ENCODE assay signal across 19 cellular contexts in genomic region chr22:20966883-20967696, GRCh38. TPM values are rescaled to one million over a fixed set of nuclear protein-coding genes. Genes with fewer than 3 reads are reported as not detected.
DNase-seq lines count a peak whose midpoint lies in the region; ATAC-seq and TF ChIP-seq lines count a peak whose summit lies in the region.
"Had no signal": no experiment of that assay in that cellular context is flagged by ENCODE, and none has a peak within 500 bp of the region (broad histone marks: within the 10 kb centered on the region; RNA-seq: fewer than 3 reads in every experiment).

Gene AIFM3 (plus strand): TSS chr22:20967255. CDS start chr22:20967945, 690 bp downstream.

- TF ChIP-seq CTCF in OCI-LY7 (conservative IDR thresholded peaks at IDR 0.05; ENCODE audit: low read length) (no peak), adrenal gland (IDR thresholded peaks at IDR 0.05) (no peak)

- peak within 1 kb of the TSS; percentile 88 for H2BK120ac ChIP-seq in neuronal stem cell (ENCODE audit: low read depth, low read length)

- no peak within 1 kb of the TSS for H4K91ac ChIP-seq in neuronal stem cell (ENCODE audit: low read depth, low read length, poor library complexity)

- CTCF ChIA-PET in OCI-LY7 (lab: Charles Lee; ENCODE audit: unreplicated experiment), result no interaction called here
- CTCF ChIA-PET in activated CD8-positive, alpha-beta memory T cell treated with anti-CD3 and anti-CD28 coated beads, Interleukin-2, amount 10 ng/mL, durations not matched to agents 7 days and 5 days (lab: Charles Lee), result no interaction called here

- POLR2A ChIA-PET in OCI-LY7 (lab: Charles Lee), result no interaction called here

- BruUV-seq in OCI-LY7 (replicated peaks; lab: Mats Ljungman, UMichigan), result no TSS peak

- H3K9me3 ChIP-seq in BLaER1 treated with 17β-estradiol and CSF1 and Interleukin-3, amounts not matched to agents 10 nM and 100 nM (replicated peaks in 1 of 11), result no peaks in the 10 kb centered on the region
- H3K9me3 ChIP-seq in OCI-LY7 (ENCODE audit: low read length), result no peaks in the 10 kb centered on the region
- H3K9me3 ChIP-seq in neuronal stem cell (replicated peaks in 1 of 2; ENCODE audit: control insufficient read depth in 2 of 2, insufficient read depth in 1 of 2, low read depth in 1 of 2, low read length in 2 of 2), result no peaks in the 10 kb centered on the region
- no peaks in the 10 kb centered on the region for H3K9me3 ChIP-seq in adrenal gland (replicated peaks in 1 of 3)
- H3K9me3 ChIP-seq: stomach had no signal

- H3K4ac ChIP-seq in neuronal stem cell (ENCODE audit: low read length), result peak within 1 kb of the TSS; percentile 70

- H2AFZ ChIP-seq in OCI-LY7 (ENCODE audit: low read length), result no peak within 1 kb of the TSS
- H2AFZ ChIP-seq in neuronal stem cell (ENCODE audit: low read length), result peak within 1 kb of the TSS; percentile 52

- H3K27ac ChIP-seq in BLaER1 treated with 17β-estradiol and CSF1 and Interleukin-3, amounts not matched to agents 10 nM and 100 nM, result peak within 1 kb of the TSS in 1 of 11 experiments; percentile 56; a peak in 1 of 22 replicates
- no peak within 1 kb of the TSS for H3K27ac ChIP-seq in OCI-LY7 (ENCODE audit: low read depth, low read length, poor library complexity, severe bottlenecking)
- peak within 1 kb of the TSS; percentile 46 for H3K27ac ChIP-seq in neuronal stem cell (replicated peaks; ENCODE audit: low read length)
- H3K27ac ChIP-seq in adrenal gland, result no peak within 1 kb of the TSS
- H3K27ac ChIP-seq: foreskin keratinocyte, stomach had no signal

- no peak for ATAC-seq in GM21528 (IDR thresholded peaks at IDR 0.05; ENCODE audit: low FRiP score, unreplicated experiment)
- ATAC-seq in activated CD8-positive, alpha-beta memory T cell treated with anti-CD3 and anti-CD28 coated beads, Interleukin-2, amount 10 ng/mL, durations not matched to agents 7 days and 5 days, result no peak
- ATAC-seq: activated CD4-positive, CD25-positive, alpha-beta regulatory T cell treated with anti-CD3 and anti-CD28 coated beads, Interleukin-2, amount 50 U/mL, for 24 hours; foreskin keratinocyte; naive thymus-derived CD8-positive, alpha-beta T cell had no signal

- peak within 1 kb of the TSS; percentile 56 for H2BK5ac ChIP-seq in neuronal stem cell (ENCODE audit: low read length)

- no peaks in the 10 kb centered on the region for H3K36me3 Mint-ChIP-seq in activated CD8-positive, alpha-beta memory T cell treated with anti-CD3 and anti-CD28 coated beads, Interleukin-2, amount 10 ng/mL, durations not matched to agents 7 days and 5 days
- H3K36me3 Mint-ChIP-seq: naive thymus-derived CD8-positive, alpha-beta T cell had no signal

- H3K4me2 ChIP-seq in BLaER1 treated with 17β-estradiol and CSF1 and Interleukin-3, amounts not matched to agents 10 nM and 100 nM, result peak within 1 kb of the TSS; percentile 19 to 95 (median 88); a peak in 20 of 22 replicates
- H3K4me2 ChIP-seq in OCI-LY7 (ENCODE audit: low read length), result 0 out of 2 replicates have a peak within 1 kb of the TSS, but pooled peaks have one; percentile 25
- H3K4me2 ChIP-seq in neuronal stem cell (ENCODE audit: insufficient read depth, low read length, poor library complexity, severe bottlenecking), result no peak within 1 kb of the TSS

- H3K4me1 ChIP-seq in BLaER1 treated with 17β-estradiol and CSF1 and Interleukin-3, amounts not matched to agents 10 nM and 100 nM, result peaks cover 18 to 60% (median 46%) of the 10 kb centered on the region in 10 experiments; a peak in 19 of 20 replicates
- peaks cover 9% of the 10 kb centered on the region for H3K4me1 ChIP-seq in OCI-LY7 (ENCODE audit: insufficient read depth, low read length, poor library complexity, severe bottlenecking)
- peaks cover 28 to 35% of the 10 kb centered on the region in 2 donors for H3K4me1 ChIP-seq in neuronal stem cell (ENCODE audit: control insufficient read depth in 2 of 2, insufficient read depth in 1 of 2, low read depth in 1 of 2, low read length in 2 of 2)
- peaks cover 8 to 9% of the 10 kb centered on the region in 2 donors for H3K4me1 ChIP-seq in adrenal gland (replicated peaks in 1 of 2)

- no peak within 1 kb of the TSS for H3K27ac Mint-ChIP-seq in activated CD8-positive, alpha-beta memory T cell treated with anti-CD3 and anti-CD28 coated beads, Interleukin-2, amount 10 ng/mL, durations not matched to agents 7 days and 5 days
- H3K27ac Mint-ChIP-seq: T-helper 2 cell treated with Interferon-gamma antibody and Interleukin-4, amounts not matched to agents 5 μg/mL and 100 μg/mL, for 36 hours had no signal

- no peak within 1 kb of the TSS for H3K14ac ChIP-seq in neuronal stem cell (ENCODE audit: low read length)

- H3K36me3 ChIP-seq in BLaER1 treated with 17β-estradiol and CSF1 and Interleukin-3, amounts not matched to agents 10 nM and 100 nM, result no peaks in the 10 kb centered on the region
- H3K36me3 ChIP-seq in OCI-LY7 (ENCODE audit: insufficient read depth, low read length), result no peaks in the 10 kb centered on the region
- H3K36me3 ChIP-seq in neuronal stem cell (replicated peaks in 1 of 2; ENCODE audit: control insufficient read depth in 2 of 2, insufficient read depth in 2 of 2, low read length in 2 of 2), result no peaks in the 10 kb centered on the region
- H3K36me3 ChIP-seq in adrenal gland (replicated peaks in 1 of 2), result no peaks in the 10 kb centered on the region
- H3K36me3 ChIP-seq: stomach had no signal

- no CpG with 5 or more reads among the region's 22 CpGs for WGBS in neuronal stem cell (ENCODE audit: extremely low coverage in 2 of 2, insufficient read length in 2 of 2, insufficient replicate concordance in 1 of 2), 2 donors
- 69 to 86% (median 76%) methylated on average over 11 to 22 of the region's 22 CpGs for WGBS in adrenal gland, 4 donors

- no peak within 1 kb of the TSS for H3K4me3 Mint-ChIP-seq in activated CD8-positive, alpha-beta memory T cell treated with anti-CD3 and anti-CD28 coated beads, Interleukin-2, amount 10 ng/mL, durations not matched to agents 7 days and 5 days
- H3K4me3 Mint-ChIP-seq: T-helper 2 cell treated with Interferon-gamma antibody and Interleukin-4, amounts not matched to agents 5 μg/mL and 100 μg/mL, for 36 hours had no signal

- intact Hi-C loops in OCI-LY7 (cut with micrococcal nuclease; ENCODE audit: unreplicated experiment), result no loop called here
- intact Hi-C loops in adrenal gland (cut with DNase I), result no loop called here

- peak within 1 kb of the TSS; percentile 86 for H2BK15ac ChIP-seq in neuronal stem cell (ENCODE audit: low read length)

- no peak for DNase-seq in OCI-LY7 (ENCODE audit: low spot score)
- DNase-seq in globus pallidus (ENCODE audit: low spot score), result peak; percentile 39
- no peak for DNase-seq in neuronal stem cell (ENCODE audit: low spot score)
- no peak for DNase-seq in adrenal gland
- DNase-seq in HUDEP-2 (lab: John Stamatoyannopoulos, UW; ENCODE audit: unreplicated experiment in 76 of 76), result no peak
- DNase-seq in activated CD8-positive, alpha-beta memory T cell treated with anti-CD3 and anti-CD28 coated beads, Interleukin-2, amount 10 ng/mL, durations not matched to agents 7 days and 5 days, result no peak
- DNase-seq: ACHN; activated effector memory CD4-positive, alpha-beta T cell treated with anti-CD3 and anti-CD28 coated beads, Interleukin-2, amount 50 U/mL, for 16 hours; foreskin keratinocyte; KBM-7; naive thymus-derived CD8-positive, alpha-beta T cell; NCI-H1048; NCI-H2081; NCI-H524 treated with DMSO at 0.1 percent for 48 hours; stomach had no signal

- peak within 1 kb of the TSS; percentile 95 for H3K18ac ChIP-seq in neuronal stem cell (ENCODE audit: low read length)

- peak within 1 kb of the TSS in 3 of 11 experiments; percentile 3 to 52 (median 18); a peak in 5 of 22 replicates for H3K9ac ChIP-seq in BLaER1 treated with 17β-estradiol and CSF1 and Interleukin-3, amounts not matched to agents 10 nM and 100 nM
- peak within 1 kb of the TSS; percentile 78 for H3K9ac ChIP-seq in neuronal stem cell (ENCODE audit: low read depth, low read length, poor library complexity)

- H2BK12ac ChIP-seq in neuronal stem cell (ENCODE audit: low read length), result peak within 1 kb of the TSS; percentile 95

- H2AK5ac ChIP-seq in neuronal stem cell (ENCODE audit: low read depth, low read length), result peak within 1 kb of the TSS; percentile 95

- peak within 1 kb of the TSS in 1 of 10 experiments; percentile 15; a peak in 1 of 20 replicates for H3K4me3 ChIP-seq in BLaER1 treated with 17β-estradiol and CSF1 and Interleukin-3, amounts not matched to agents 10 nM and 100 nM
- H3K4me3 ChIP-seq in OCI-LY7 (ENCODE audit: low read depth, low read length, poor library complexity, severe bottlenecking), result no peak within 1 kb of the TSS
- H3K4me3 ChIP-seq in neuronal stem cell (ENCODE audit: low read length in 2 of 2), result no peak within 1 kb of the TSS
- H3K4me3 ChIP-seq in adrenal gland, result no peak within 1 kb of the TSS

- H3K79me2 ChIP-seq in OCI-LY7 (ENCODE audit: insufficient read depth, low read depth, low read length), result no peaks in the 10 kb centered on the region

- H4K20me1 ChIP-seq in BLaER1 treated with 17β-estradiol and CSF1 and Interleukin-3, amounts not matched to agents 10 nM and 100 nM, result peaks cover 0 to 36% (median 16%) of the 10 kb centered on the region in 11 experiments; a peak in 13 of 22 replicates
- no peaks in the 10 kb centered on the region for H4K20me1 ChIP-seq in OCI-LY7 (ENCODE audit: insufficient read depth, low read length)

- no peak within 1 kb of the TSS for H4K8ac ChIP-seq in neuronal stem cell (ENCODE audit: low read depth, low read length)

- no peaks in the 10 kb centered on the region for H3K9me2 ChIP-seq in OCI-LY7 (ENCODE audit: insufficient read depth, low read length)

- no peaks in the 10 kb centered on the region for H3K9me3 Mint-ChIP-seq in activated CD8-positive, alpha-beta memory T cell treated with anti-CD3 and anti-CD28 coated beads, Interleukin-2, amount 10 ng/mL, durations not matched to agents 7 days and 5 days (ENCODE audit: low read depth)
- H3K9me3 Mint-ChIP-seq: naive thymus-derived CD8-positive, alpha-beta T cell; T-helper 2 cell treated with Interferon-gamma antibody and Interleukin-4, amounts not matched to agents 5 μg/mL and 100 μg/mL, for 36 hours had no signal

- no peak for TF ChIP-seq POLR2A in adrenal gland (IDR thresholded peaks at IDR 0.05)

- peaks cover 37 to 55% (median 42%) of the 10 kb centered on the region in 11 experiments for H3K27me3 ChIP-seq in BLaER1 treated with 17β-estradiol and CSF1 and Interleukin-3, amounts not matched to agents 10 nM and 100 nM
- H3K27me3 ChIP-seq in neuronal stem cell (ENCODE audit: control insufficient read depth in 3 of 3, insufficient read depth in 3 of 3, low read depth in 1 of 3, low read length in 3 of 3) (peaks cover 0 to 50% (median 0%) of the 10 kb centered on the region in 3 experiments), adrenal gland (no peaks in the 10 kb centered on the region)

- H3K79me1 ChIP-seq in neuronal stem cell (ENCODE audit: low read depth, low read length), result peaks cover 3% of the 10 kb centered on the region

- peak within 1 kb of the TSS; percentile 69 for H3K23ac ChIP-seq in neuronal stem cell (ENCODE audit: low read depth, low read length, poor library complexity)

- H3K27me3 Mint-ChIP-seq in activated CD8-positive, alpha-beta memory T cell treated with anti-CD3 and anti-CD28 coated beads, Interleukin-2, amount 10 ng/mL, durations not matched to agents 7 days and 5 days, result peaks cover 24% of the 10 kb centered on the region

- peaks cover 12% of the 10 kb centered on the region for H3K4me1 Mint-ChIP-seq in activated CD8-positive, alpha-beta memory T cell treated with anti-CD3 and anti-CD28 coated beads, Interleukin-2, amount 10 ng/mL, durations not matched to agents 7 days and 5 days

RNA-seq across cellular contexts. Expression of gene AIFM3, which starts in this region (rescaled TPM):
- total RNA-seq in OCI-LY7 (2014; rRNA removed; shearing (Covaris generic)), result 0.47 TPM in 1 of 2 replicates, not detected in the other
- not detected in 2 replicates for total RNA-seq in OCI-LY7 (2022)
- polyA plus RNA-seq in neuronal stem cell (2013, experiment 1 of 2), result 3.9 TPM
- polyA plus RNA-seq in neuronal stem cell (2013, experiment 2 of 2), result 4.0 TPM
- 1 to 10 TPM in 6 of 8 donors, under 1 TPM in 2; 0.72 to 5.0 (median 2.2) TPM for total RNA-seq in adrenal gland
- 1 to 10 TPM in 2 of 3 donors, under 1 TPM in 1; 0.37 to 9.1 (median 6.1) TPM for polyA plus RNA-seq in adrenal gland
- total RNA-seq in activated CD8-positive, alpha-beta memory T cell treated with anti-CD3 and anti-CD28 coated beads, Interleukin-2, amount 10 ng/mL, durations not matched to agents 7 days and 5 days, result under 1 TPM; 0.66 to 0.67 TPM
